In genomic region chr1:187264995-187265602, GRCh38 we compare ENCODE assay signal across 8 cellular contexts.
A peak's percentile ranks its signal among the peaks of the same experiment; 100 is the strongest.
DNase-seq lines count a peak whose midpoint lies in the region; ATAC-seq and TF ChIP-seq lines count a peak whose summit lies in the region.

No MANE protein-coding gene starts in this region.

- H3K36me3 ChIP-seq in esophagus muscularis mucosa: no peaks in the 10 kb centered on the region

- H3K4me3 ChIP-seq in fibroblast of the aortic adventitia (ENCODE audit: low read depth, low read length) (no peak overlapping the region), esophagus muscularis mucosa (no peak overlapping the region)

- no peaks in the 10 kb centered on the region for H3K27me3 ChIP-seq in esophagus muscularis mucosa

- no peak overlapping the region for H3K27ac ChIP-seq in esophagus muscularis mucosa (replicated peaks in 1 of 4)

- no peak for TF ChIP-seq EP300 in esophagus muscularis mucosa (IDR thresholded peaks at IDR 0.05)

- H3K9me3 ChIP-seq in esophagus muscularis mucosa: no peaks in the 10 kb centered on the region

- ATAC-seq in HG02642 (IDR thresholded peaks at IDR 0.05; ENCODE audit: poor library complexity, unreplicated experiment): no peak

- DNase-seq in GM10266 (ENCODE audit: extremely low spot score) (no peak), NCI-H1048 (lab: John Stamatoyannopoulos, UW) (peak; percentile 74), SIG-M5 (lab: John Stamatoyannopoulos, UW) (peak; percentile 53), fibroblast of the aortic adventitia (ENCODE audit: low read depth) (peak; percentile 29), superior temporal gyrus (ENCODE audit: extremely low spot score) (peak; percentile 89), esophagus muscularis mucosa (ENCODE audit: extremely low spot score) (no peak), OCI-M2 (lab: John Stamatoyannopoulos, UW; ENCODE audit: unreplicated experiment) (no peak)

- TF ChIP-seq POLR2A in esophagus muscularis mucosa (IDR thresholded peaks at IDR 0.05; ENCODE audit: low read depth): no peak

- 64% methylated on average over 4 of the region's 4 CpGs for WGBS in esophagus muscularis mucosa

- peaks cover 0 to 11% (median 6%) of the 10 kb centered on the region in 4 donors for H3K4me1 ChIP-seq in esophagus muscularis mucosa

- intact Hi-C loops in esophagus muscularis mucosa (cut with DNase I): no loop called here

- TF ChIP-seq CTCF in GM10266 (IDR thresholded peaks at IDR 0.05; ENCODE audit: control insufficient read depth, insufficient read depth, low read depth, missing control alignments) (peak; percentile 29), fibroblast of the aortic adventitia (IDR thresholded peaks at IDR 0.05; ENCODE audit: insufficient read depth, low read length) (peak; percentile 16), esophagus muscularis mucosa (IDR thresholded peaks at IDR 0.05) (no peak)

Comparison
In these comparisons a context has a peak if more than half of its experiments do, and no peak if none do; other contexts are left out.
1. DNase-seq: peak in NCI-H1048 (single experiment), SIG-M5 (single experiment), fibroblast of the aortic adventitia (single experiment) and superior temporal gyrus (single experiment); none in GM10266 (single experiment), esophagus muscularis mucosa (single experiment) and OCI-M2 (single experiment).
2. CTCF ChIP-seq: peak in GM10266 (single experiment) and fibroblast of the aortic adventitia (single experiment); none in esophagus muscularis mucosa (0 of 3).